29 cellular contexts compared by ENCODE assay signal in genomic region chr3:126661532-126661931, GRCh38.
"Had no signal": no experiment of that assay in that cellular context is flagged by ENCODE, and none has a peak within 500 bp of the region (broad histone marks: within the 10 kb centered on the region; RNA-seq: fewer than 3 reads in every experiment).

No MANE protein-coding gene starts in this region.

- ATAC-seq: activated CD4-positive, CD25-positive, alpha-beta regulatory T cell treated with anti-CD3 and anti-CD28 coated beads, Interleukin-2, amount 50 U/mL, for 24 hours; T-helper 17 cell had no signal

- H3K4me1 ChIP-seq: ascending aorta, esophagus squamous epithelium had no signal

- H3K27me3 ChIP-seq: ascending aorta, dorsolateral prefrontal cortex had no signal

- H3K4me3 ChIP-seq: ascending aorta, coronary artery, dorsolateral prefrontal cortex, esophagus squamous epithelium had no signal

- H3K27ac Mint-ChIP-seq: activated B cell treated with CpG ODN at 0.5 μM for 24 hours; activated CD4-positive, alpha-beta memory T cell treated with anti-CD3 and anti-CD28 coated beads, Interleukin-2, amount 10 ng/mL, durations not matched to agents 7 days and 5 days; activated CD4-positive, alpha-beta T cell treated with anti-CD3 and anti-CD28 coated beads, Interleukin-2, amount 10 ng/mL, durations not matched to agents 24 days and 14 days; activated naive CD4-positive, alpha-beta T cell treated with anti-CD3 and anti-CD28 coated beads, Interleukin-2, amount 10 ng/mL, durations not matched to agents 7 days and 5 days; activated naive CD4-positive, alpha-beta T cell treated with anti-CD3 and anti-CD28 coated beads, Interleukin-2, amount 50 U/mL, for 72 hours; activated T-helper 1 cell treated with anti-CD3 and anti-CD28 coated beads, Interleukin-12 subunit alpha, Interleukin-12 subunit beta, Interleukin-2, Interleukin-4 antibody, amounts not matched to agents 30 ng/mL and 10 ng/mL and 1 ng/mL, durations not matched to agents 14 hours and 24 hours and 36 hours; brain; dendritic cell treated with granulocyte-macrophage colony-stimulating factor and Interleukin-4, amounts not matched to agents 40 ng/mL and 50 ng/mL, for 4 days; endodermal cell; T-helper 17 cell; T-helper 2 cell treated with Interferon-gamma antibody and Interleukin-4, amounts not matched to agents 5 μg/mL and 100 μg/mL, for 36 hours had no signal

- H3K9me3 ChIP-seq: ascending aorta, esophagus squamous epithelium had no signal

- H3K4me3 Mint-ChIP-seq: activated B cell treated with CpG ODN at 0.5 μM for 24 hours; activated CD4-positive, alpha-beta memory T cell treated with anti-CD3 and anti-CD28 coated beads, Interleukin-2, amount 10 ng/mL, durations not matched to agents 7 days and 5 days; activated CD4-positive, alpha-beta T cell treated with anti-CD3 and anti-CD28 coated beads, Interleukin-2, amount 10 ng/mL, durations not matched to agents 24 days and 14 days; activated naive CD4-positive, alpha-beta T cell treated with anti-CD3 and anti-CD28 coated beads, Interleukin-2, amount 10 ng/mL, durations not matched to agents 7 days and 5 days; activated naive CD8-positive, alpha-beta T cell treated with anti-CD3 and anti-CD28 coated beads, Interleukin-2, amount 10 ng/mL, durations not matched to agents 7 days and 5 days; activated T-helper 1 cell treated with anti-CD3 and anti-CD28 coated beads, Interleukin-12 subunit alpha, Interleukin-12 subunit beta, Interleukin-2, Interleukin-4 antibody, amounts not matched to agents 30 ng/mL and 10 ng/mL and 1 ng/mL, durations not matched to agents 14 hours and 24 hours and 36 hours; brain; central memory CD8-positive, alpha-beta T cell; dendritic cell treated with granulocyte-macrophage colony-stimulating factor and Interleukin-4, amounts not matched to agents 40 ng/mL and 50 ng/mL, for 4 days; endodermal cell; T-helper 17 cell; T-helper 2 cell treated with Interferon-gamma antibody and Interleukin-4, amounts not matched to agents 5 μg/mL and 100 μg/mL, for 36 hours had no signal

- H3K9me3 Mint-ChIP-seq: activated B cell treated with CpG ODN at 0.5 μM for 24 hours; activated naive CD4-positive, alpha-beta T cell treated with anti-CD3 and anti-CD28 coated beads, Interleukin-2, amount 50 U/mL, for 72 hours; activated T-helper 1 cell treated with anti-CD3 and anti-CD28 coated beads, Interleukin-12 subunit alpha, Interleukin-12 subunit beta, Interleukin-2, Interleukin-4 antibody, amounts not matched to agents 30 ng/mL and 10 ng/mL and 1 ng/mL, durations not matched to agents 14 hours and 24 hours and 36 hours; central memory CD8-positive, alpha-beta T cell; T-helper 2 cell treated with Interferon-gamma antibody and Interleukin-4, amounts not matched to agents 5 μg/mL and 100 μg/mL, for 36 hours had no signal

- H3K4me1 Mint-ChIP-seq: activated B cell treated with CpG ODN at 0.5 μM for 24 hours; activated CD4-positive, alpha-beta T cell treated with anti-CD3 and anti-CD28 coated beads, Interleukin-2, amount 10 ng/mL, durations not matched to agents 24 days and 14 days; activated naive CD4-positive, alpha-beta T cell treated with anti-CD3 and anti-CD28 coated beads, Interleukin-2, amount 10 ng/mL, durations not matched to agents 7 days and 5 days; brain; central memory CD8-positive, alpha-beta T cell; endodermal cell had no signal

- H3K36me3 ChIP-seq: ascending aorta, esophagus squamous epithelium had no signal

- H3K27ac ChIP-seq: ascending aorta, coronary artery, dorsolateral prefrontal cortex, esophagus squamous epithelium, VCaP had no signal

- H3K36me3 Mint-ChIP-seq: activated naive CD4-positive, alpha-beta T cell treated with anti-CD3 and anti-CD28 coated beads, Interleukin-2, amount 10 ng/mL, durations not matched to agents 7 days and 5 days; activated naive CD4-positive, alpha-beta T cell treated with anti-CD3 and anti-CD28 coated beads, Interleukin-2, amount 50 U/mL, for 72 hours; activated naive CD8-positive, alpha-beta T cell treated with anti-CD3 and anti-CD28 coated beads, Interleukin-2, amount 10 ng/mL, durations not matched to agents 7 days and 5 days; brain had no signal

- DNase-seq: activated B cell treated with CpG ODN at 0.5 μM for 24 hours; activated CD4-positive, alpha-beta memory T cell treated with anti-CD3 and anti-CD28 coated beads, Interleukin-2, amount 10 ng/mL, durations not matched to agents 7 days and 5 days; activated CD4-positive, alpha-beta T cell treated with anti-CD3 and anti-CD28 coated beads, Interleukin-2, amount 10 ng/mL, durations not matched to agents 24 days and 14 days; activated CD4-positive, alpha-beta T cell treated with anti-CD3 and anti-CD28 coated beads, Interleukin-2, amount 50 U/mL, for 4 hours; activated CD8-positive, alpha-beta memory T cell treated with anti-CD3 and anti-CD28 coated beads, Interleukin-2, amount 50 U/mL, for 4 hours; activated gamma-delta T cell; activated naive CD4-positive, alpha-beta T cell; activated naive CD4-positive, alpha-beta T cell treated with anti-CD3 and anti-CD28 coated beads, Interleukin-2, amount 10 ng/mL, durations not matched to agents 7 days and 5 days; activated naive CD8-positive, alpha-beta T cell treated with anti-CD3 and anti-CD28 coated beads, Interleukin-2, amount 10 ng/mL, durations not matched to agents 7 days and 5 days; activated T-cell treated with anti-CD3 and anti-CD28 coated beads, Interleukin-2, amount 50 U/mL, for 1 hour; activated T-cell treated with anti-CD3 and anti-CD28 coated beads, Interleukin-2, amount 50 U/mL, for 48 hours; dorsolateral prefrontal cortex; effector memory CD4-positive, alpha-beta T cell; endodermal cell; erythroblast; esophagus squamous epithelium; T-helper 1 cell; T-helper 17 cell; T1000 had no signal
